ENCODE assay signal across 1 cellular context in the genomic region with DNA sequence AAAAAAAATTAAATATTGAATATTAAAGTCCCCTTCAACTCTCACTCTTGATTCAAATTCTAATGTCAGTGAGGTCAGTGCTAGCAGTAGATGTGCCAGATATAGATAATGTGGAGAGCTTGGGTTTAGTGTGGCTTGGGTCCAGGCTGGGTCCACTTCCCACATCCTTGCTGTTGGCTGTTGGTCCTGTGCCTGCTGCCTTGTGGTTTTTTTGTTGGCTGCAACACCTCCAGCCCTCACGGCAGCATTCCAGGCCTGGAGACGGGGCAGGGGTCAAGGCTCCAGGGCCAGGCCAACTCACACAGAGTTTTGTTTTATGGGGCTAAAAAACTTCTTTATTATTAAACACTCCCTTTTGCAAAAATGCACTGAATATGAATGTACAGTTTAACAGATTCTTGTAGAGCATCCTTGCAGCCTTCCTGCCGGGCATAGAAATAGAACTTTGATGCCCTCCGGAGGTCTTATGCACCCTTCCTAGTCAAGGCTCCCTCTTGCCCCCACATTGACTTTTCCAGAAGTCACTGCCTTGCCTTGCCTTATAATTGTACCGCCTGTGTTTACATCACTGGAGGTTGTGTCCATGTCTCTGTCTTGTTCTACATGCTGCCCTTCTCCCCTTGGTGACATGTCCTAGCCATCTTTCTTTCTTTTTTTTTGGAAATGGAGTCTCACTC.
TF ChIP-seq lines count a peak whose summit lies in the region.

No MANE protein-coding gene starts in this region.

TF ChIP-seq in HEK293, 187 proteins besides CTCF, POLR2A, EP300 and RAD21:
- no peak for TF ChIP-seq ZNF514 (tag by site-specific recombination; IDR thresholded peaks at IDR 0.05)
- no peak for TF ChIP-seq ZNF404 (tag by site-specific recombination; IDR thresholded peaks at IDR 0.05)
- no peak for TF ChIP-seq ZBTB7A (tag by site-specific recombination; IDR thresholded peaks at IDR 0.05; ENCODE audit: low read depth)
- TF ChIP-seq KLF1 (tag by site-specific recombination; IDR thresholded peaks at IDR 0.05) = no peak
- TF ChIP-seq ZNF530 (tag by site-specific recombination; IDR thresholded peaks at IDR 0.05; ENCODE audit: low read depth) = no peak
- TF ChIP-seq, protein P1, sequence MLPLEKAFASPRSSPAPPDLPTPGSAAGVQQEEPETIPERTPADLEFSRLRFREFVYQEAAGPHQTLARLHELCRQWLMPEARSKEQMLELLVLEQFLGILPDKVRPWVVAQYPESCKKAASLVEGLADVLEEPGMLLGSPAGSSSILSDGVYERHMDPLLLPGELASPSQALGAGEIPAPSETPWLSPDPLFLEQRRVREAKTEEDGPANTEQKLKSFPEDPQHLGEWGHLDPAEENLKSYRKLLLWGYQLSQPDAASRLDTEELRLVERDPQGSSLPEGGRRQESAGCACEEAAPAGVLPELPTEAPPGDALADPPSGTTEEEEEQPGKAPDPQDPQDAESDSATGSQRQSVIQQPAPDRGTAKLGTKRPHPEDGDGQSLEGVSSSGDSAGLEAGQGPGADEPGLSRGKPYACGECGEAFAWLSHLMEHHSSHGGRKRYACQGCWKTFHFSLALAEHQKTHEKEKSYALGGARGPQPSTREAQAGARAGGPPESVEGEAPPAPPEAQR (tag by site-specific recombination; IDR thresholded peaks at IDR 0.05) = no peak
- TF ChIP-seq ZNF140 (tag by site-specific recombination; IDR thresholded peaks at IDR 0.05) = no peak
- TF ChIP-seq, protein P2, sequence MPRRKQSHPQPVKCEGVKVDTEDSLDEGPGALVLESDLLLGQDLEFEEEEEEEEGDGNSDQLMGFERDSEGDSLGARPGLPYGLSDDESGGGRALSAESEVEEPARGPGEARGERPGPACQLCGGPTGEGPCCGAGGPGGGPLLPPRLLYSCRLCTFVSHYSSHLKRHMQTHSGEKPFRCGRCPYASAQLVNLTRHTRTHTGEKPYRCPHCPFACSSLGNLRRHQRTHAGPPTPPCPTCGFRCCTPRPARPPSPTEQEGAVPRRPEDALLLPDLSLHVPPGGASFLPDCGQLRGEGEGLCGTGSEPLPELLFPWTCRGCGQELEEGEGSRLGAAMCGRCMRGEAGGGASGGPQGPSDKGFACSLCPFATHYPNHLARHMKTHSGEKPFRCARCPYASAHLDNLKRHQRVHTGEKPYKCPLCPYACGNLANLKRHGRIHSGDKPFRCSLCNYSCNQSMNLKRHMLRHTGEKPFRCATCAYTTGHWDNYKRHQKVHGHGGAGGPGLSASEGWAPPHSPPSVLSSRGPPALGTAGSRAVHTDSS (tag by site-specific recombination; IDR thresholded peaks at IDR 0.05) = no peak
- TF ChIP-seq, protein P3, sequence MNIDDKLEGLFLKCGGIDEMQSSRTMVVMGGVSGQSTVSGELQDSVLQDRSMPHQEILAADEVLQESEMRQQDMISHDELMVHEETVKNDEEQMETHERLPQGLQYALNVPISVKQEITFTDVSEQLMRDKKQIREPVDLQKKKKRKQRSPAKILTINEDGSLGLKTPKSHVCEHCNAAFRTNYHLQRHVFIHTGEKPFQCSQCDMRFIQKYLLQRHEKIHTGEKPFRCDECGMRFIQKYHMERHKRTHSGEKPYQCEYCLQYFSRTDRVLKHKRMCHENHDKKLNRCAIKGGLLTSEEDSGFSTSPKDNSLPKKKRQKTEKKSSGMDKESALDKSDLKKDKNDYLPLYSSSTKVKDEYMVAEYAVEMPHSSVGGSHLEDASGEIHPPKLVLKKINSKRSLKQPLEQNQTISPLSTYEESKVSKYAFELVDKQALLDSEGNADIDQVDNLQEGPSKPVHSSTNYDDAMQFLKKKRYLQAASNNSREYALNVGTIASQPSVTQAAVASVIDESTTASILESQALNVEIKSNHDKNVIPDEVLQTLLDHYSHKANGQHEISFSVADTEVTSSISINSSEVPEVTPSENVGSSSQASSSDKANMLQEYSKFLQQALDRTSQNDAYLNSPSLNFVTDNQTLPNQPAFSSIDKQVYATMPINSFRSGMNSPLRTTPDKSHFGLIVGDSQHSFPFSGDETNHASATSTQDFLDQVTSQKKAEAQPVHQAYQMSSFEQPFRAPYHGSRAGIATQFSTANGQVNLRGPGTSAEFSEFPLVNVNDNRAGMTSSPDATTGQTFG (tag by site-specific recombination; IDR thresholded peaks at IDR 0.05; ENCODE audit: borderline replicate concordance) = no peak
- TF ChIP-seq, protein P4, sequence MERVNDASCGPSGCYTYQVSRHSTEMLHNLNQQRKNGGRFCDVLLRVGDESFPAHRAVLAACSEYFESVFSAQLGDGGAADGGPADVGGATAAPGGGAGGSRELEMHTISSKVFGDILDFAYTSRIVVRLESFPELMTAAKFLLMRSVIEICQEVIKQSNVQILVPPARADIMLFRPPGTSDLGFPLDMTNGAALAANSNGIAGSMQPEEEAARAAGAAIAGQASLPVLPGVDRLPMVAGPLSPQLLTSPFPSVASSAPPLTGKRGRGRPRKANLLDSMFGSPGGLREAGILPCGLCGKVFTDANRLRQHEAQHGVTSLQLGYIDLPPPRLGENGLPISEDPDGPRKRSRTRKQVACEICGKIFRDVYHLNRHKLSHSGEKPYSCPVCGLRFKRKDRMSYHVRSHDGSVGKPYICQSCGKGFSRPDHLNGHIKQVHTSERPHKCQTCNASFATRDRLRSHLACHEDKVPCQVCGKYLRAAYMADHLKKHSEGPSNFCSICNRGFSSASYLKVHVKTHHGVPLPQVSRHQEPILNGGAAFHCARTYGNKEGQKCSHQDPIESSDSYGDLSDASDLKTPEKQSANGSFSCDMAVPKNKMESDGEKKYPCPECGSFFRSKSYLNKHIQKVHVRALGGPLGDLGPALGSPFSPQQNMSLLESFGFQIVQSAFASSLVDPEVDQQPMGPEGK (tag by site-specific recombination; IDR thresholded peaks at IDR 0.05) = no peak
- TF ChIP-seq SCRT2 (tag by site-specific recombination; IDR thresholded peaks at IDR 0.05) = no peak
